In the genomic region with DNA sequence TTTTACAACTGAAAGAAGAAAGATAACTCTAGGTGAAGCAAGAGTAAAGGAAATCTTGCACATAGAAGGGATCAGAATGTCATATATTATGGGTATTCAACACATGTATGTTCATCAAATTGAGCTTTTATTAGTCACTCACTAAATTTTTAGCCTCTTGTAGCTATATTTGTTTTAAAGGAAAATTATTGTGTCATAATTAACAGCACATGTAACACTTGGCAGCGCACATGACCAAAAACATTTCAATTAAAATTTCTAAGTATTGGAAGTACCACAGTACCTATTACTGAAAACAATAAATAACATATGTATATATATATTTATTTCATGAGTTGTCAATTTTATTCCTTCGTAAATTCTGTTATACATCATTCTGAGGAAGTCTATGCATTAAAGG, we compare ENCODE assay signal across 34 cellular contexts.
"Had no signal": no experiment of that assay in that cellular context is flagged by ENCODE, and none has a peak within 500 bp of the region (broad histone marks: within the 10 kb centered on the region; RNA-seq: fewer than 3 reads in every experiment).

No MANE protein-coding gene starts in this region.

- H3K27me3 ChIP-seq: adrenal gland, ascending aorta, body of pancreas, brain microvascular endothelial cell, breast epithelium, cardiac muscle cell had no signal

- H3K4me1 ChIP-seq: adrenal gland, ascending aorta, body of pancreas, breast epithelium had no signal

- H3K27ac ChIP-seq: adrenal gland, ascending aorta, body of pancreas, brain microvascular endothelial cell, breast epithelium, cardiac muscle cell had no signal

- H3K9me3 ChIP-seq: adrenal gland, ascending aorta, body of pancreas, breast epithelium had no signal

- H3K36me3 ChIP-seq: adrenal gland, ascending aorta, brain microvascular endothelial cell, breast epithelium, cardiac muscle cell had no signal

- FAIRE-seq: astrocyte, bronchial epithelial cell had no signal

- ATAC-seq: activated naive CD4-positive, alpha-beta T cell treated with anti-CD3 and anti-CD28 coated beads, Interleukin-2, amount 50 U/mL, for 72 hours; activated naive CD8-positive, alpha-beta T cell treated with anti-CD3 and anti-CD28 coated beads, Interleukin-2, amount 50 U/mL, for 24 hours; activated T-cell treated with anti-CD3 and anti-CD28 coated beads, Interleukin-2, amount 50 U/mL, for 4 hours; activated T-cell treated with anti-CD3 and anti-CD28 coated beads, Interleukin-2, amount 50 U/mL, for 72 hours; activated T-helper 17 cell treated with anti-CD3 and anti-CD28 coated beads, Interleukin-2, amount 50 U/mL, for 72 hours; body of pancreas had no signal

- H3K4me3 ChIP-seq: adrenal gland, ascending aorta, body of pancreas, breast epithelium, cardiac muscle cell had no signal

- DNase-seq: activated effector memory CD4-positive, alpha-beta T cell treated with anti-CD3 and anti-CD28 coated beads, Interleukin-2, amount 50 U/mL, for 16 hours; activated effector memory CD4-positive, alpha-beta T cell treated with Interleukin-2 at 50 U/mL for 16 hours; activated gamma-delta T cell; activated gamma-delta T cell treated with Interleukin-2 at 50 U/mL for 16 hours; activated naive CD4-positive, alpha-beta T cell; activated naive CD4-positive, alpha-beta T cell treated with anti-CD3 and anti-CD28 coated beads for 36 hours; activated naive CD4-positive, alpha-beta T cell treated with anti-CD3 and anti-CD28 coated beads, Interleukin-2, amount 10 ng/mL, durations not matched to agents 7 days and 5 days; activated naive CD4-positive, alpha-beta T cell treated with anti-CD3 and anti-CD28 coated beads, Interleukin-2, amount 50 U/mL, for 16 hours; activated naive CD4-positive, alpha-beta T cell treated with Interleukin-2 at 50 U/mL for 16 hours; activated naive CD8-positive, alpha-beta T cell treated with anti-CD3 and anti-CD28 coated beads for 36 hours; activated naive CD8-positive, alpha-beta T cell treated with anti-CD3 and anti-CD28 coated beads, Interleukin-2, amount 10 ng/mL, durations not matched to agents 7 days and 5 days; activated naive CD8-positive, alpha-beta T cell treated with anti-CD3 and anti-CD28 coated beads, Interleukin-2, amount 50 U/mL, for 24 hours; activated T-cell treated with anti-CD3 and anti-CD28 coated beads, Interleukin-2, amount 50 U/mL, for 1 hour; activated T-cell treated with anti-CD3 and anti-CD28 coated beads, Interleukin-2, amount 50 U/mL, for 24 hours; activated T-cell treated with anti-CD3 and anti-CD28 coated beads, Interleukin-2, amount 50 U/mL, for 4 hours; activated T-cell treated with anti-CD3 and anti-CD28 coated beads, Interleukin-2, amount 50 U/mL, for 48 hours; activated T-cell treated with anti-CD3 and anti-CD28 coated beads, Interleukin-2, amount 50 U/mL, for 72 hours; adrenal gland; amniotic stem cell; amygdala; anterior cingulate cortex; aorta; body of pancreas; brain microvascular endothelial cell; caudate nucleus; central memory CD4-positive, alpha-beta T cell; cerebellar nuclear complex had no signal
